1 cellular context compared by ENCODE assay signal in the genomic region with DNA sequence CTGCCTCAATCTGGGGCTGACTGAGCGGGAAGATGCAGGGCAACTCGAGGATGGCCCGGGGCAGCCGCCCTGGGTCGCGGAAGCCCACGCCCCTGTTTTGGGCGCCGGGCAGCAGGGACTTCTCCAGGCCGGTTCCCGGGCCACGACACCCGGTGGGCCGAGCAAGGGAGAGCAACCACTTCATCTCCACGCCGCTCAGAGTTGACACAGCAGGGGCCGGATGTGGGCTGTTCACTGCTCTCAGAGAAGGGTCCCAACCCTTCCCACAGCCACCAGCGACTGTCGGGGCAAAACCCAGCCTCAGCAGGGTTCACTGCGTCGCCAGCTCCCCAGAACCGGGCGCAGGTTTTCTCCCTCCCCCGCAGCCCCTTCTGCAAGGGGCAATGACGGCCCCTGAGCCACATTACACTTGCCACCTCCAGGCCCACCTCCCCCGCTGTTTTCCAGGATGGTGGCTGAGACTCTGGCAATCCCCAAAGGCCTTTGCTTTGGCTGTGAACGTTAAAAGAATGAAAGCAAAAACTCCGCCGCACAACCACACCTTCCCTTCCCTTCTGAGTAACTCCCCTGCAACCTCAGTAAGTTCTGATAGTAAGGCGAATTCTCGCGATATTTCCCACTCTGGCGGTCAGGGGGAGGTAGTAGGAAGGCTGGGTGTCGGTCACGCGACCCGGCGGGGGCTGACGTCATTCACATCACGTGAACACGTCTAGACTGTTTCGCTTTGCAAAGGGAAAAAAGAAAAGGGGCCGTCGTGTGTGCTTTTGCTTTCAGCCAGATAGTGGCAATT.
TF ChIP-seq lines count a peak whose summit lies in the region.

No MANE protein-coding gene starts in this region.

TF ChIP-seq in HCT116, 20 proteins besides CTCF, POLR2A, EP300 and RAD21 (continued from another document):
- peak; percentile 96 for TF ChIP-seq ZBTB33 (IDR thresholded peaks at IDR 0.05; ENCODE audit: extremely low read depth, insufficient replicate concordance, low read length)
- no peak for TF ChIP-seq REST (IDR thresholded peaks at IDR 0.05; ENCODE audit: low read depth)
- peak; percentile 53 for TF ChIP-seq TCF7L2 (IDR thresholded peaks at IDR 0.05; ENCODE audit: borderline replicate concordance, extremely low read depth, insufficient read depth, insufficient read length)
- no peak for TF ChIP-seq ZNF274 (IDR thresholded peaks at IDR 0.05; ENCODE audit: low read depth, low read length)
- no peak for TF ChIP-seq YY1 (IDR thresholded peaks at IDR 0.05; ENCODE audit: extremely low read depth, insufficient replicate concordance, low read depth, low read length)
- TF ChIP-seq, protein P1, sequence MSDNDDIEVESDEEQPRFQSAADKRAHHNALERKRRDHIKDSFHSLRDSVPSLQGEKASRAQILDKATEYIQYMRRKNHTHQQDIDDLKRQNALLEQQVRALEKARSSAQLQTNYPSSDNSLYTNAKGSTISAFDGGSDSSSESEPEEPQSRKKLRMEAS (IDR thresholded peaks at IDR 0.05): peak; percentile 69
- TF ChIP-seq, protein P2, sequence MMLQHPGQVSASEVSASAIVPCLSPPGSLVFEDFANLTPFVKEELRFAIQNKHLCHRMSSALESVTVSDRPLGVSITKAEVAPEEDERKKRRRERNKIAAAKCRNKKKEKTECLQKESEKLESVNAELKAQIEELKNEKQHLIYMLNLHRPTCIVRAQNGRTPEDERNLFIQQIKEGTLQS (IDR thresholded peaks at IDR 0.05): 0 out of 2 replicates have a peak, but pooled peaks have one; percentile 37
- TF ChIP-seq JUND (IDR thresholded peaks at IDR 0.05): peak; percentile 81
